Comparison of ENCODE assay signal across 34 cellular contexts in the genomic region with DNA sequence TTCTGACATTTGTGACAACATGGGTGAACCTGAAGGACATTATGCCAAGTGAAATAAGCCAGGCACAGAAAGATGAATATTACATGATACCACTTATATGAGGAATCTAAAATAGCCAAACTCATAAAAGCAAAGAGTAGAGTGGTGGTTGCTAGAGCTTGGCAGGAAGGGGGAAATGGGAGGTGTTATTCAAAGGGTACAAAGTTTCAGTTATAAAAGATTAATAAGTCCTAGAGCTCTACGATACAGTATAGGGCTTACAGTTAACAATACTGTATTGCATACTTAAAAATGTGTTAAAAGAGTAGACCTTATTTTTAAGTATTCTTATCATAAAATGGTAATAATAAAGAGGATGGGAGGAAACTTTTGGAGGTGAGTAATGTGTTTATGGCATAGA.
"Had no signal": no experiment of that assay in that cellular context is flagged by ENCODE, and none has a peak within 500 bp of the region (broad histone marks: within the 10 kb centered on the region; RNA-seq: fewer than 3 reads in every experiment).

No MANE protein-coding gene starts in this region.

- H3K27me3 ChIP-seq: ascending aorta, body of pancreas, brain microvascular endothelial cell, breast epithelium, cardiac muscle cell had no signal

- H3K36me3 ChIP-seq: ascending aorta, brain microvascular endothelial cell, breast epithelium, cardiac muscle cell had no signal

- DNase-seq: activated effector memory CD4-positive, alpha-beta T cell treated with anti-CD3 and anti-CD28 coated beads, Interleukin-2, amount 50 U/mL, for 16 hours; activated effector memory CD4-positive, alpha-beta T cell treated with Interleukin-2 at 50 U/mL for 16 hours; activated gamma-delta T cell; activated gamma-delta T cell treated with Interleukin-2 at 50 U/mL for 16 hours; activated naive CD4-positive, alpha-beta T cell; activated naive CD4-positive, alpha-beta T cell treated with anti-CD3 and anti-CD28 coated beads for 36 hours; activated naive CD4-positive, alpha-beta T cell treated with anti-CD3 and anti-CD28 coated beads, Interleukin-2, amount 10 ng/mL, durations not matched to agents 7 days and 5 days; activated naive CD4-positive, alpha-beta T cell treated with anti-CD3 and anti-CD28 coated beads, Interleukin-2, amount 50 U/mL, for 16 hours; activated naive CD4-positive, alpha-beta T cell treated with Interleukin-2 at 50 U/mL for 16 hours; activated naive CD8-positive, alpha-beta T cell treated with anti-CD3 and anti-CD28 coated beads for 36 hours; activated naive CD8-positive, alpha-beta T cell treated with anti-CD3 and anti-CD28 coated beads, Interleukin-2, amount 10 ng/mL, durations not matched to agents 7 days and 5 days; activated naive CD8-positive, alpha-beta T cell treated with anti-CD3 and anti-CD28 coated beads, Interleukin-2, amount 50 U/mL, for 24 hours; activated T-cell treated with anti-CD3 and anti-CD28 coated beads for 4 hours; activated T-cell treated with anti-CD3 and anti-CD28 coated beads, Interleukin-2, amount 50 U/mL, for 1 hour; activated T-cell treated with anti-CD3 and anti-CD28 coated beads, Interleukin-2, amount 50 U/mL, for 24 hours; activated T-cell treated with anti-CD3 and anti-CD28 coated beads, Interleukin-2, amount 50 U/mL, for 4 hours; activated T-cell treated with anti-CD3 and anti-CD28 coated beads, Interleukin-2, amount 50 U/mL, for 48 hours; activated T-cell treated with anti-CD3 and anti-CD28 coated beads, Interleukin-2, amount 50 U/mL, for 72 hours; amniotic stem cell; amygdala; anterior cingulate cortex; aorta; body of pancreas; brain microvascular endothelial cell; caudate nucleus; central memory CD4-positive, alpha-beta T cell; cerebellar nuclear complex had no signal

- H3K27ac ChIP-seq: ascending aorta, body of pancreas, brain microvascular endothelial cell, breast epithelium, cardiac muscle cell had no signal

- H3K4me3 ChIP-seq: ascending aorta, body of pancreas, breast epithelium, cardiac muscle cell had no signal

- H3K9me3 ChIP-seq: ascending aorta, body of pancreas, breast epithelium had no signal

- H3K4me1 ChIP-seq: ascending aorta, body of pancreas, breast epithelium had no signal

- FAIRE-seq: astrocyte, bronchial epithelial cell had no signal

- ATAC-seq: activated naive CD4-positive, alpha-beta T cell treated with anti-CD3 and anti-CD28 coated beads, Interleukin-2, amount 50 U/mL, for 72 hours; activated naive CD8-positive, alpha-beta T cell treated with anti-CD3 and anti-CD28 coated beads, Interleukin-2, amount 50 U/mL, for 24 hours; activated T-cell treated with anti-CD3 and anti-CD28 coated beads, Interleukin-2, amount 50 U/mL, for 4 hours; activated T-cell treated with anti-CD3 and anti-CD28 coated beads, Interleukin-2, amount 50 U/mL, for 72 hours; activated T-helper 17 cell treated with anti-CD3 and anti-CD28 coated beads, Interleukin-2, amount 50 U/mL, for 72 hours; body of pancreas had no signal
